In the genomic region with DNA sequence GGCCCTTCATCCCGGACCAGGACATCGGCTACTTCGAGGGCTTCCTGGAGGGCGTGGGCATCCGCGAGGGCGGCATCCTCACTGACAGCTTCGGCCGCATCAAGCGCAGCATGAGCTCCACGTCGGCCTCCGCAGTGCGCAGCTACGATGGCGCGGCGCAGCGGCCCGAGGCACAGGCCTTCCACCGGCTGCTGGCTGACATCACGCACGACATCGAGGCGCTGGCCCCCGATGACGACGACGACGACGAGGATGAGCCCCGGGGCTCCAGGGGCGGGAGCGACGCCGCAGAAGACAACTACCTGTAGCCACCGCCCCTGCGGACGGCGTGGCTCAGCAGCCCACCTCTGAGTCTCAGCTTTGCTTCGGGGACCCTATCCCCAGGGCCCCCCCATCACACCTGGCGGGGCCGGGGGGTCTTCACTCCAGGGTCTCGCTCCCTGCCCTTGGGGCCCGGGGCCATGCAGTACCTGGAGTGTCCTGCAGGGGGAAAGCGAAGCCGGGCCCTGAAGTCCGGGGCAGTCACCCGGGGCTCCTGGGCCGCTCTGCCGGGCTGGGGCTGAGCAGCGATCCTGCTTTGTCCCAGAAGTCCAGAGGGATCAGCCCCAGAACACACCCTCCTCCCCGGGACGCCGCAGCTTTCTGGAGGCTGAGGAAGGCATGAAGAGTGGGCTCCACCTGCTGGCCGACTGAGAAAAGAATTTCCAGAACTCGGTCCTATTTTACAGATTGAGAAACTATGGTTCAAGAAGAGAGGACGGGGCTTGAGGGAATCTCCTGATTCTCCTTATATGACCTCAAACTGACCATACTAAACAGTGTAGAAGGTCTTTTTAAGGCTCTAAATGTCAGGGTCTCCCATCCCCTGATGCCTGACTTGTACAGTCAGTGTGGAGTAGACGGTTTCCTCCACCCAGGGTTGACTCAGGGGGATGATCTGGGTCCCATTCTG, we compare ENCODE assay signal across 1 cellular context.
A peak's percentile ranks its signal among the peaks of the same experiment; 100 is the strongest.
TF ChIP-seq lines count a peak whose summit lies in the region.

No MANE protein-coding gene starts in this region.

TF ChIP-seq in HepG2, 621 proteins besides CTCF, POLR2A, EP300 and RAD21 (continued from another document and continues in another):
- TF ChIP-seq, protein P1, sequence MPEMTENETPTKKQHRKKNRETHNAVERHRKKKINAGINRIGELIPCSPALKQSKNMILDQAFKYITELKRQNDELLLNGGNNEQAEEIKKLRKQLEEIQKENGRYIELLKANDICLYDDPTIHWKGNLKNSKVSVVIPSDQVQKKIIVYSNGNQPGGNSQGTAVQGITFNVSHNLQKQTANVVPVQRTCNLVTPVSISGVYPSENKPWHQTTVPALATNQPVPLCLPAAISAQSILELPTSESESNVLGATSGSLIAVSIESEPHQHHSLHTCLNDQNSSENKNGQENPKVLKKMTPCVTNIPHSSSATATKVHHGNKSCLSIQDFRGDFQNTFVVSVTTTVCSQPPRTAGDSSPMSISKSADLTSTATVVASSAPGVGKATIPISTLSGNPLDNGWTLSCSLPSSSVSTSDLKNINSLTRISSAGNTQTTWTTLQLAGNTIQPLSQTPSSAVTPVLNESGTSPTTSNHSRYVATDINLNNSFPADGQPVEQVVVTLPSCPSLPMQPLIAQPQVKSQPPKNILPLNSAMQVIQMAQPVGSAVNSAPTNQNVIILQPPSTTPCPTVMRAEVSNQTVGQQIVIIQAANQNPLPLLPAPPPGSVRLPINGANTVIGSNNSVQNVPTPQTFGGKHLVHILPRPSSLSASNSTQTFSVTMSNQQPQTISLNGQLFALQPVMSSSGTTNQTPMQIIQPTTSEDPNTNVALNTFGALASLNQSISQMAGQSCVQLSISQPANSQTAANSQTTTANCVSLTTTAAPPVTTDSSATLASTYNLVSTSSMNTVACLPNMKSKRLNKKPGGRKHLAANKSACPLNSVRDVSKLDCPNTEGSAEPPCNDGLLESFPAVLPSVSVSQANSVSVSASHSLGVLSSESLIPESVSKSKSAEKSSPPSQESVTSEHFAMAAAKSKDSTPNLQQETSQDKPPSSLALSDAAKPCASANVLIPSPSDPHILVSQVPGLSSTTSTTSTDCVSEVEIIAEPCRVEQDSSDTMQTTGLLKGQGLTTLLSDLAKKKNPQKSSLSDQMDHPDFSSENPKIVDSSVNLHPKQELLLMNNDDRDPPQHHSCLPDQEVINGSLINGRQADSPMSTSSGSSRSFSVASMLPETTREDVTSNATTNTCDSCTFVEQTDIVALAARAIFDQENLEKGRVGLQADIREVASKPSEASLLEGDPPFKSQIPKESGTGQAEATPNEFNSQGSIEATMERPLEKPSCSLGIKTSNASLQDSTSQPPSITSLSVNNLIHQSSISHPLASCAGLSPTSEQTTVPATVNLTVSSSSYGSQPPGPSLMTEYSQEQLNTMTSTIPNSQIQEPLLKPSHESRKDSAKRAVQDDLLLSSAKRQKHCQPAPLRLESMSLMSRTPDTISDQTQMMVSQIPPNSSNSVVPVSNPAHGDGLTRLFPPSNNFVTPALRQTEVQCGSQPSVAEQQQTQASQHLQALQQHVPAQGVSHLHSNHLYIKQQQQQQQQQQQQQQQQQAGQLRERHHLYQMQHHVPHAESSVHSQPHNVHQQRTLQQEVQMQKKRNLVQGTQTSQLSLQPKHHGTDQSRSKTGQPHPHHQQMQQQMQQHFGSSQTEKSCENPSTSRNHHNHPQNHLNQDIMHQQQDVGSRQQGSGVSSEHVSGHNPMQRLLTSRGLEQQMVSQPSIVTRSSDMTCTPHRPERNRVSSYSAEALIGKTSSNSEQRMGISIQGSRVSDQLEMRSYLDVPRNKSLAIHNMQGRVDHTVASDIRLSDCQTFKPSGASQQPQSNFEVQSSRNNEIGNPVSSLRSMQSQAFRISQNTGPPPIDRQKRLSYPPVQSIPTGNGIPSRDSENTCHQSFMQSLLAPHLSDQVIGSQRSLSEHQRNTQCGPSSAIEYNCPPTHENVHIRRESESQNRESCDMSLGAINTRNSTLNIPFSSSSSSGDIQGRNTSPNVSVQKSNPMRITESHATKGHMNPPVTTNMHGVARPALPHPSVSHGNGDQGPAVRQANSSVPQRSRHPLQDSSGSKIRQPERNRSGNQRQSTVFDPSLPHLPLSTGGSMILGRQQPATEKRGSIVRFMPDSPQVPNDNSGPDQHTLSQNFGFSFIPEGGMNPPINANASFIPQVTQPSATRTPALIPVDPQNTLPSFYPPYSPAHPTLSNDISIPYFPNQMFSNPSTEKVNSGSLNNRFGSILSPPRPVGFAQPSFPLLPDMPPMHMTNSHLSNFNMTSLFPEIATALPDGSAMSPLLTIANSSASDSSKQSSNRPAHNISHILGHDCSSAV (CRISPR knock-in tag; IDR thresholded peaks at IDR 0.05; ENCODE audit: borderline replicate concordance): no peak
- TF ChIP-seq, protein P2, sequence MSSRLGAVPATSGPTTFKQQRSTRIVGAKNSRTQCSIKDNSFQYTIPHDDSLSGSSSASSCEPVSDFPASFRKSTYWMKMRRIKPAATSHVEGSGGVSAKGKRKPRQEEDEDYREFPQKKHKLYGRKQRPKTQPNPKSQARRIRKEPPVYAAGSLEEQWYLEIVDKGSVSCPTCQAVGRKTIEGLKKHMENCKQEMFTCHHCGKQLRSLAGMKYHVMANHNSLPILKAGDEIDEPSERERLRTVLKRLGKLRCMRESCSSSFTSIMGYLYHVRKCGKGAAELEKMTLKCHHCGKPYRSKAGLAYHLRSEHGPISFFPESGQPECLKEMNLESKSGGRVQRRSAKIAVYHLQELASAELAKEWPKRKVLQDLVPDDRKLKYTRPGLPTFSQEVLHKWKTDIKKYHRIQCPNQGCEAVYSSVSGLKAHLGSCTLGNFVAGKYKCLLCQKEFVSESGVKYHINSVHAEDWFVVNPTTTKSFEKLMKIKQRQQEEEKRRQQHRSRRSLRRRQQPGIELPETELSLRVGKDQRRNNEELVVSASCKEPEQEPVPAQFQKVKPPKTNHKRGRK (CRISPR knock-in tag; IDR thresholded peaks at IDR 0.05): no peak
- 0 out of 2 replicates have a peak, but pooled peaks have one; percentile 59 for TF ChIP-seq CENPT (CRISPR knock-in tag; IDR thresholded peaks at IDR 0.05; ENCODE audit: low read depth)
- peak; percentile 54 for TF ChIP-seq MED8 (CRISPR knock-in tag; IDR thresholded peaks at IDR 0.05; ENCODE audit: insufficient replicate concordance)
- TF ChIP-seq, protein P3, sequence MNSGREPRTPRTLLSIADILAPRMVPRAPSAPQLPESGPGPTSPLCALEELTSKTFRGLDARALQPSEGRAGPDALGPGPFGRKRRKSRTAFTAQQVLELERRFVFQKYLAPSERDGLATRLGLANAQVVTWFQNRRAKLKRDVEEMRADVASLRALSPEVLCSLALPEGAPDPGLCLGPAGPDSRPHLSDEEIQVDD (CRISPR knock-in tag; IDR thresholded peaks at IDR 0.05; ENCODE audit: borderline replicate concordance): no peak
- TF ChIP-seq ZNF367 (CRISPR knock-in tag; IDR thresholded peaks at IDR 0.05; ENCODE audit: borderline replicate concordance): 0 out of 2 replicates have a peak, but pooled peaks have one; percentile 55
- TF ChIP-seq, protein P4, sequence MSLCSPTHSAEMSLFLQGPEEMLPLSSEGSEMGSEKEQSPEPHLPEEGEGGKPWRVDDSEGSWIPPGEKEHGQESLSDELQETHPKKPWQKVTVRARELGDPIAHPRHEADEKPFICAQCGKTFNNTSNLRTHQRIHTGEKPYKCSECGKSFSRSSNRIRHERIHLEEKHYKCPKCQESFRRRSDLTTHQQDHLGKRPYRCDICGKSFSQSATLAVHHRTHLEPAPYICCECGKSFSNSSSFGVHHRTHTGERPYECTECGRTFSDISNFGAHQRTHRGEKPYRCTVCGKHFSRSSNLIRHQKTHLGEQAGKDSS (CRISPR knock-in tag; IDR thresholded peaks at IDR 0.05; ENCODE audit: borderline replicate concordance, low read depth): no peak; the same call in 1 of the 2 replicates
- TF ChIP-seq, protein P5, sequence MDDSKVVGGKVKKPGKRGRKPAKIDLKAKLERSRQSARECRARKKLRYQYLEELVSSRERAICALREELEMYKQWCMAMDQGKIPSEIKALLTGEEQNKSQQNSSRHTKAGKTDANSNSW (CRISPR knock-in tag; IDR thresholded peaks at IDR 0.05; ENCODE audit: borderline replicate concordance): peak; percentile 63; the same call in 1 of the 2 replicates
- no peak for TF ChIP-seq KDM6A (CRISPR knock-in tag; IDR thresholded peaks at IDR 0.05; ENCODE audit: low read depth)
- 0 out of 2 replicates have a peak, but pooled peaks have one; percentile 30 for TF ChIP-seq TEAD2 (CRISPR knock-in tag; IDR thresholded peaks at IDR 0.05)
- TF ChIP-seq ZNF44 (CRISPR knock-in tag; IDR thresholded peaks at IDR 0.05): 0 out of 2 replicates have a peak, but pooled peaks have one; percentile 56
- TF ChIP-seq ZBTB42 (CRISPR knock-in tag; IDR thresholded peaks at IDR 0.05): no peak
- TF ChIP-seq, protein P6, sequence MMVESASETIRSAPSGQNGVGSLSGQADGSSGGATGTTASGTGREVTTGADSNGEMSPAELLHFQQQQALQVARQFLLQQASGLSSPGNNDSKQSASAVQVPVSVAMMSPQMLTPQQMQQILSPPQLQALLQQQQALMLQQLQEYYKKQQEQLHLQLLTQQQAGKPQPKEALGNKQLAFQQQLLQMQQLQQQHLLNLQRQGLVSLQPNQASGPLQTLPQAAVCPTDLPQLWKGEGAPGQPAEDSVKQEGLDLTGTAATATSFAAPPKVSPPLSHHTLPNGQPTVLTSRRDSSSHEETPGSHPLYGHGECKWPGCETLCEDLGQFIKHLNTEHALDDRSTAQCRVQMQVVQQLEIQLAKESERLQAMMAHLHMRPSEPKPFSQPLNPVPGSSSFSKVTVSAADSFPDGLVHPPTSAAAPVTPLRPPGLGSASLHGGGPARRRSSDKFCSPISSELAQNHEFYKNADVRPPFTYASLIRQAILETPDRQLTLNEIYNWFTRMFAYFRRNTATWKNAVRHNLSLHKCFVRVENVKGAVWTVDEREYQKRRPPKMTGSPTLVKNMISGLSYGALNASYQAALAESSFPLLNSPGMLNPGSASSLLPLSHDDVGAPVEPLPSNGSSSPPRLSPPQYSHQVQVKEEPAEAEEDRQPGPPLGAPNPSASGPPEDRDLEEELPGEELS (CRISPR knock-in tag; IDR thresholded peaks at IDR 0.05): no peak; the same call in 1 of the 2 replicates
- no peak for TF ChIP-seq ATM (IDR thresholded peaks at IDR 0.05; ENCODE audit: borderline replicate concordance)
- TF ChIP-seq ZNF670 (CRISPR knock-in tag; IDR thresholded peaks at IDR 0.05; ENCODE audit: borderline replicate concordance): no peak
- no peak for TF ChIP-seq PHB2 (IDR thresholded peaks at IDR 0.05; ENCODE audit: partially characterized antibody)
- TF ChIP-seq HNRNPLL (IDR thresholded peaks at IDR 0.05; ENCODE audit: low read depth, low read length, poor library complexity, severe bottlenecking): peak; percentile 74
- TF ChIP-seq ZNF326 (CRISPR knock-in tag; IDR thresholded peaks at IDR 0.05; ENCODE audit: borderline replicate concordance): no peak
- no peak; the same call in 1 of the 2 replicates for TF ChIP-seq FOXO1 (CRISPR knock-in tag; IDR thresholded peaks at IDR 0.05)
- TF ChIP-seq ZBTB38 (CRISPR knock-in tag; IDR thresholded peaks at IDR 0.05): peak; percentile 63
- no peak for TF ChIP-seq SMYD3 (CRISPR knock-in tag; IDR thresholded peaks at IDR 0.05)
- TF ChIP-seq CENPX (CRISPR knock-in tag; IDR thresholded peaks at IDR 0.05): no peak
- peak; percentile 10 for TF ChIP-seq SKI (IDR thresholded peaks at IDR 0.05; ENCODE audit: partially characterized antibody)
- TF ChIP-seq NFYB (CRISPR knock-in tag; IDR thresholded peaks at IDR 0.05): no peak
- TF ChIP-seq RARA (CRISPR knock-in tag; IDR thresholded peaks at IDR 0.05): no peak
- no peak for TF ChIP-seq ZNF354B (CRISPR knock-in tag; IDR thresholded peaks at IDR 0.05)
- TF ChIP-seq ZNF775 (CRISPR knock-in tag; IDR thresholded peaks at IDR 0.05; ENCODE audit: borderline replicate concordance): no peak
- no peak for TF ChIP-seq ETV5 (CRISPR knock-in tag; IDR thresholded peaks at IDR 0.05; ENCODE audit: borderline replicate concordance)
- TF ChIP-seq NFKBIZ (CRISPR knock-in tag; IDR thresholded peaks at IDR 0.05): no peak
- TF ChIP-seq, protein P7, sequence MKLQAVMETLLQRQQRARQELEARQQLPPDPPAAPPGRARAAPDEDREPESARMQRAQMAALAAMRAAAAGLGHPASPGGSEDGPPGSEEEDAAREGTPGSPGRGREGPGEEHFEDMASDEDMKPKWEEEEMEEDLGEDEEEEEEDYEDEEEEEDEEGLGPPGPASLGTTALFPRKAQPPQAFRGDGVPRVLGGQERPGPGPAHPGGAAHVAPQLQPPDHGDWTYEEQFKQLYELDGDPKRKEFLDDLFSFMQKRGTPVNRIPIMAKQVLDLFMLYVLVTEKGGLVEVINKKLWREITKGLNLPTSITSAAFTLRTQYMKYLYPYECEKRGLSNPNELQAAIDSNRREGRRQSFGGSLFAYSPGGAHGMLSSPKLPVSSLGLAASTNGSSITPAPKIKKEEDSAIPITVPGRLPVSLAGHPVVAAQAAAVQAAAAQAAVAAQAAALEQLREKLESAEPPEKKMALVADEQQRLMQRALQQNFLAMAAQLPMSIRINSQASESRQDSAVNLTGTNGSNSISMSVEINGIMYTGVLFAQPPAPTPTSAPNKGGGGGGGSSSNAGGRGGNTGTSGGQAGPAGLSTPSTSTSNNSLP (IDR thresholded peaks at IDR 0.05; ENCODE audit: low read depth, low read length): no peak
- TF ChIP-seq SALL1 (CRISPR knock-in tag; IDR thresholded peaks at IDR 0.05): peak; percentile 71
- TF ChIP-seq ZSCAN29 (CRISPR knock-in tag; conservative IDR thresholded peaks at IDR 0.05): no peak
- TF ChIP-seq, protein P8, sequence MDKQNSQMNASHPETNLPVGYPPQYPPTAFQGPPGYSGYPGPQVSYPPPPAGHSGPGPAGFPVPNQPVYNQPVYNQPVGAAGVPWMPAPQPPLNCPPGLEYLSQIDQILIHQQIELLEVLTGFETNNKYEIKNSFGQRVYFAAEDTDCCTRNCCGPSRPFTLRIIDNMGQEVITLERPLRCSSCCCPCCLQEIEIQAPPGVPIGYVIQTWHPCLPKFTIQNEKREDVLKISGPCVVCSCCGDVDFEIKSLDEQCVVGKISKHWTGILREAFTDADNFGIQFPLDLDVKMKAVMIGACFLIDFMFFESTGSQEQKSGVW (CRISPR knock-in tag; IDR thresholded peaks at IDR 0.05; ENCODE audit: borderline replicate concordance): no peak
- no peak for TF ChIP-seq ZNF296 (CRISPR knock-in tag; conservative IDR thresholded peaks at IDR 0.05)
- no peak for TF ChIP-seq RELA (CRISPR knock-in tag; IDR thresholded peaks at IDR 0.05)
- TF ChIP-seq, protein P9, sequence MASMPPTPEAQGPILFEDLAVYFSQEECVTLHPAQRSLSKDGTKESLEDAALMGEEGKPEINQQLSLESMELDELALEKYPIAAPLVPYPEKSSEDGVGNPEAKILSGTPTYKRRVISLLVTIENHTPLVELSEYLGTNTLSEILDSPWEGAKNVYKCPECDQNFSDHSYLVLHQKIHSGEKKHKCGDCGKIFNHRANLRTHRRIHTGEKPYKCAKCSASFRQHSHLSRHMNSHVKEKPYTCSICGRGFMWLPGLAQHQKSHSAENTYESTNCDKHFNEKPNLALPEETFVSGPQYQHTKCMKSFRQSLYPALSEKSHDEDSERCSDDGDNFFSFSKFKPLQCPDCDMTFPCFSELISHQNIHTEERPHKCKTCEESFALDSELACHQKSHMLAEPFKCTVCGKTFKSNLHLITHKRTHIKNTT (CRISPR knock-in tag; IDR thresholded peaks at IDR 0.05): 0 out of 2 replicates have a peak, but pooled peaks have one; percentile 32
- TF ChIP-seq, protein P10, sequence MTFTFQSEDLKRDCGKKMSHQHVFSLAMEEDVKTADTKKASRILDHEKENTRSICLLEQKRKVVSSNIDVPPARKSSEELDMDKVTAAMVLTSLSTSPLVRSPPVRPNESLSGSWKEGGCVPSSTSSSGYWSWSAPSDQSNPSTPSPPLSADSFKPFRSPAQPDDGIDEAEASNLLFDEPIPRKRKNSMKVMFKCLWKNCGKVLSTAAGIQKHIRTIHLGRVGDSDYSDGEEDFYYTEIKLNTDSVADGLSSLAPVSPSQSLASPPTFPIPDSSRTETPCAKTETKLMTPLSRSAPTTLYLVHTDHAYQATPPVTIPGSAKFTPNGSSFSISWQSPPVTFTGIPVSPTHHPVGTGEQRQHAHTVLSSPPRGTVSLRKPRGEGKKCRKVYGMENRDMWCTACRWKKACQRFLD (CRISPR knock-in tag; IDR thresholded peaks at IDR 0.05; ENCODE audit: borderline replicate concordance): no peak
- no peak for TF ChIP-seq FOXP1 (IDR thresholded peaks at IDR 0.05)
- no peak for TF ChIP-seq FOXP1 (CRISPR knock-in tag; IDR thresholded peaks at IDR 0.05)
